In the genomic region with DNA sequence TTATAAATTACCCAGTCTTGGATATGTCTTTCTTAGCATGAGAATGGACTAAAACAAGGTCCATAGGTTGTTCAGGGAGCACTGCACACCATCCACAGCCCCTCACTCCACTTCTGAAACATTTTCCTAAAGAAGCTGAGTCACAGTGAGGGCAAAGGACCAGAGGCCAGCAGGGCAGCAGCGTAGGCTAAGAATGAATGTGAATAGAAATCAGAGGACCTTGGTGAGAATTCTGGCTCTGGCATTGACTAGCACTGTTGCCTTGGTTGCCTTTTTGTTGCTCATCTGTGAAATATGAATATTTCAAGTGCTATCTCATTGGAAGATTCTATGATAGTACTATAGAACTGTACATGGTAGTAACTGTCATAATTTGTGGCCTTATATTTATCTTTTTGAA, we compare ENCODE assay signal across 18 cellular contexts. TPM values are rescaled to one million over a fixed set of nuclear protein-coding genes. Genes with fewer than 3 reads are reported as not detected.
A peak's percentile ranks its signal among the peaks of the same experiment; 100 is the strongest.
DNase-seq lines count a peak whose midpoint lies in the region; ATAC-seq and TF ChIP-seq lines count a peak whose summit lies in the region.
"Had no signal": no experiment of that assay in that cellular context is flagged by ENCODE, and none has a peak within 500 bp of the region (broad histone marks: within the 10 kb centered on the region; RNA-seq: fewer than 3 reads in every experiment).

No MANE protein-coding gene starts in this region.

- H3K36me3 Mint-ChIP-seq in activated naive CD8-positive, alpha-beta T cell treated with anti-CD3 and anti-CD28 coated beads, Interleukin-2, amount 50 U/mL, for 24 hours (ENCODE audit: low read depth): peaks cover 52% of the 10 kb centered on the region
- H3K36me3 Mint-ChIP-seq in activated CD4-positive, alpha-beta memory T cell treated with anti-CD3 and anti-CD28 coated beads, Interleukin-2, amount 10 ng/mL, durations not matched to agents 7 days and 5 days (ENCODE audit: low read depth): peaks cover 52% of the 10 kb centered on the region

- peaks cover 49% of the 10 kb centered on the region for H3K4me1 Mint-ChIP-seq in activated naive CD8-positive, alpha-beta T cell treated with anti-CD3 and anti-CD28 coated beads, Interleukin-2, amount 50 U/mL, for 24 hours
- H3K4me1 Mint-ChIP-seq in activated CD4-positive, alpha-beta memory T cell treated with anti-CD3 and anti-CD28 coated beads, Interleukin-2, amount 10 ng/mL, durations not matched to agents 7 days and 5 days: peaks cover 10% of the 10 kb centered on the region

- H3K4me3 Mint-ChIP-seq in activated naive CD8-positive, alpha-beta T cell treated with anti-CD3 and anti-CD28 coated beads, Interleukin-2, amount 50 U/mL, for 24 hours: no peak overlapping the region
- H3K4me3 Mint-ChIP-seq in activated CD4-positive, alpha-beta memory T cell treated with anti-CD3 and anti-CD28 coated beads, Interleukin-2, amount 10 ng/mL, durations not matched to agents 7 days and 5 days: no peak overlapping the region
- H3K4me3 Mint-ChIP-seq: activated CD4-positive, alpha-beta memory T cell treated with anti-CD3 and anti-CD28 coated beads for 36 hours had no signal

- H2AFZ ChIP-seq in GM23248: no peak overlapping the region

- in situ Hi-C loops in GM23248 (cut with MboI): no loop called here

- H3K79me2 ChIP-seq in GM23248 (ENCODE audit: insufficient read depth): no peaks in the 10 kb centered on the region

- H3K4me1 ChIP-seq in GM23248 (ENCODE audit: insufficient read depth) (peaks cover 47% of the 10 kb centered on the region), right atrium auricular region (peaks cover 0 to 23% of the 10 kb centered on the region in 2 donors)

- POLR2A ChIA-PET in activated CD4-positive, alpha-beta memory T cell treated with anti-CD3 and anti-CD28 coated beads, Interleukin-2, amount 10 ng/mL, durations not matched to agents 7 days and 5 days (lab: Charles Lee): interaction anchor here (1.2 kb wide), 1 partner anchor 21 kb away, joined by 3 read pairs; no protein-coding TSS in a partner anchor

- peaks cover 20% of the 10 kb centered on the region for H3K36me3 ChIP-seq in GM23248 (ENCODE audit: low read depth)
- H3K36me3 ChIP-seq in right atrium auricular region: peaks cover 10% of the 10 kb centered on the region
- H3K36me3 ChIP-seq: neutrophil, upper lobe of right lung had no signal

- DNase-seq in AG20443 (ENCODE audit: low spot score) (peak; percentile 41), GM23248 (peak; percentile 69), hepatic stellate cell (ENCODE audit: low spot score) (peak; percentile 33), islet precursor cell (no peak), right atrium auricular region (ENCODE audit: low spot score) (no peak)
- no peak for DNase-seq in activated naive CD8-positive, alpha-beta T cell treated with anti-CD3 and anti-CD28 coated beads, Interleukin-2, amount 50 U/mL, for 24 hours
- no peak for DNase-seq in activated CD4-positive, alpha-beta memory T cell treated with anti-CD3 and anti-CD28 coated beads, Interleukin-2, amount 10 ng/mL, durations not matched to agents 7 days and 5 days
- DNase-seq: activated CD4-positive, alpha-beta memory T cell treated with anti-CD3 and anti-CD28 coated beads for 36 hours; activated naive CD4-positive, alpha-beta T cell treated with anti-CD3 and anti-CD28 coated beads, Interleukin-2, amount 50 U/mL, for 16 hours; activated T-cell treated with anti-CD3 and anti-CD28 coated beads, Interleukin-2, amount 50 U/mL, for 1 hour; foreskin keratinocyte; hippocampal formation; NCI-H1694; stimulated activated CD4-positive, alpha-beta T cell treated with anti-CD3 and anti-CD28 coated beads, Interleukin-12 subunit alpha, Interleukin-12 subunit beta, amount 100 ng/mL, for 4 hours; stimulated activated CD8-positive, alpha-beta memory T cell treated with anti-CD3 and anti-CD28 coated beads, Interleukin-4, amount 100 ng/mL, for 48 hours; upper lobe of right lung had no signal

- H3F3A ChIP-seq in GM23248 (ENCODE audit: insufficient read depth): peaks cover 64% of the 10 kb centered on the region

- H3K27me3 ChIP-seq in GM23248 (replicated peaks; ENCODE audit: insufficient read depth) (no peaks in the 10 kb centered on the region), right atrium auricular region (no peaks in the 10 kb centered on the region)
- H3K27me3 ChIP-seq: BE2C, foreskin keratinocyte, neutrophil, upper lobe of right lung had no signal

- ATAC-seq in activated naive CD8-positive, alpha-beta T cell treated with anti-CD3 and anti-CD28 coated beads, Interleukin-2, amount 50 U/mL, for 24 hours: peak; percentile 2
- ATAC-seq: foreskin keratinocyte had no signal

- H4K20me1 ChIP-seq in GM23248 (ENCODE audit: insufficient read depth): no peaks in the 10 kb centered on the region

- WGBS in GM23248 (ENCODE audit: low coverage in 1 of 2, low lambda C conversion rate in 2 of 2, missing lambda C conversion rate in 2 of 2), 2 experiments: 63 to 72% methylated on average over 1 of the region's 1 CpG

- H3K27ac ChIP-seq in GM23248 (peak overlapping the region; percentile 84), right atrium auricular region (peak overlapping the region in 1 of 2 donors; percentile 83)
- H3K27ac ChIP-seq: neutrophil had no signal

- H3K4me3 ChIP-seq in GM23248 (no peak overlapping the region), right atrium auricular region (no peak overlapping the region)
- H3K4me3 ChIP-seq: upper lobe of right lung had no signal

- H3K9ac ChIP-seq in GM23248: peak overlapping the region; percentile 45; the same call in 1 of the 2 replicates

- no peaks in the 10 kb centered on the region for H3K9me3 Mint-ChIP-seq in activated naive CD8-positive, alpha-beta T cell treated with anti-CD3 and anti-CD28 coated beads, Interleukin-2, amount 50 U/mL, for 24 hours
- no peaks in the 10 kb centered on the region for H3K9me3 Mint-ChIP-seq in activated CD4-positive, alpha-beta memory T cell treated with anti-CD3 and anti-CD28 coated beads, Interleukin-2, amount 10 ng/mL, durations not matched to agents 7 days and 5 days
- H3K9me3 Mint-ChIP-seq: activated CD4-positive, alpha-beta memory T cell treated with anti-CD3 and anti-CD28 coated beads for 36 hours had no signal

- no peaks in the 10 kb centered on the region for H3K9me3 ChIP-seq in GM23248 (ENCODE audit: low read depth)
- H3K9me3 ChIP-seq in right atrium auricular region: no peaks in the 10 kb centered on the region
- H3K9me3 ChIP-seq: BE2C, neutrophil, upper lobe of right lung had no signal

- no peak overlapping the region for H3K27ac Mint-ChIP-seq in activated naive CD8-positive, alpha-beta T cell treated with anti-CD3 and anti-CD28 coated beads, Interleukin-2, amount 50 U/mL, for 24 hours
- H3K27ac Mint-ChIP-seq in activated CD4-positive, alpha-beta memory T cell treated with anti-CD3 and anti-CD28 coated beads, Interleukin-2, amount 10 ng/mL, durations not matched to agents 7 days and 5 days: no peak overlapping the region
- H3K27ac Mint-ChIP-seq: activated CD4-positive, alpha-beta memory T cell treated with anti-CD3 and anti-CD28 coated beads for 36 hours had no signal

- no peak overlapping the region for H3K4me2 ChIP-seq in GM23248 (ENCODE audit: unreplicated experiment)

- CTCF ChIA-PET in activated CD4-positive, alpha-beta memory T cell treated with anti-CD3 and anti-CD28 coated beads, Interleukin-2, amount 10 ng/mL, durations not matched to agents 7 days and 5 days (lab: Charles Lee): no interaction called here

- H3K9me2 ChIP-seq in GM23248 (ENCODE audit: insufficient read depth): no peaks in the 10 kb centered on the region

- no peaks in the 10 kb centered on the region for H3K27me3 Mint-ChIP-seq in activated naive CD8-positive, alpha-beta T cell treated with anti-CD3 and anti-CD28 coated beads, Interleukin-2, amount 50 U/mL, for 24 hours
- no peaks in the 10 kb centered on the region for H3K27me3 Mint-ChIP-seq in activated CD4-positive, alpha-beta memory T cell treated with anti-CD3 and anti-CD28 coated beads, Interleukin-2, amount 10 ng/mL, durations not matched to agents 7 days and 5 days
- H3K27me3 Mint-ChIP-seq: activated CD4-positive, alpha-beta memory T cell treated with anti-CD3 and anti-CD28 coated beads for 36 hours had no signal

- TF ChIP-seq CTCF in right atrium auricular region (IDR thresholded peaks at IDR 0.05): no peak

RNA-seq across cellular contexts. Expression of a gene that starts 41.7 kb away (rescaled TPM):
- 84.1 and 132 TPM in 2 replicates for total RNA-seq in GM23248 (2014; rRNA removed; shearing (Covaris generic))
- 376 and 408 TPM in 2 replicates for polyA plus RNA-seq in GM23248 (2016; fragmentation: Nextera tagmentation; extraction: Ambion mirVana)
- 100 to 1,000 TPM; 279 to 280 TPM for total RNA-seq in activated CD4-positive, alpha-beta memory T cell treated with anti-CD3 and anti-CD28 coated beads, Interleukin-2, amount 10 ng/mL, durations not matched to agents 7 days and 5 days
- total RNA-seq in right atrium auricular region: 100 to 1,000 TPM; 101 to 188 TPM

Comparison
In these comparisons a context has a peak if more than half of its experiments do, and no peak if none do; other contexts are left out.
1. DNase-seq: peak in AG20443 (single experiment), GM23248 (single experiment) and hepatic stellate cell (single experiment); none in activated naive CD8-positive, alpha-beta T cell treated with anti-CD3 and anti-CD28 coated beads, Interleukin-2, amount 50 U/mL, for 24 hours (single experiment), islet precursor cell (single experiment), activated CD4-positive, alpha-beta memory T cell treated with anti-CD3 and anti-CD28 coated beads, Interleukin-2, amount 10 ng/mL, durations not matched to agents 7 days and 5 days (single experiment) and right atrium auricular region (single experiment).